18 cellular contexts compared by ENCODE assay signal in genomic region chr20:10522328-10522727, GRCh38.
A peak's percentile ranks its signal among the peaks of the same experiment; 100 is the strongest.
DNase-seq lines count a peak whose midpoint lies in the region; ATAC-seq and TF ChIP-seq lines count a peak whose summit lies in the region.
"Had no signal": no experiment of that assay in that cellular context is flagged by ENCODE, and none has a peak within 500 bp of the region (broad histone marks: within the 10 kb centered on the region; RNA-seq: fewer than 3 reads in every experiment).

No MANE protein-coding gene starts in this region.

- H3K27me3 ChIP-seq in mammary epithelial cell (ENCODE audit: insufficient read depth, low read length) (no peaks in the 10 kb centered on the region), muscle layer of colon (ENCODE audit: control insufficient read depth in 1 of 2, insufficient read depth in 2 of 2, low read length in 2 of 2) (no peaks in the 10 kb centered on the region), vagina (no peaks in the 10 kb centered on the region)

- POLR2A ChIA-PET in MCF 10A (lab: Yijun Ruan, JAX) = interaction anchor here (1.3 to 8.8 kb wide), 3 partner anchors 10 to 150 kb away, joined by 5 to 117 read pairs (median 48); no protein-coding TSS in a partner anchor

- ATAC-seq in HG03280 (IDR thresholded peaks at IDR 0.05; ENCODE audit: unreplicated experiment) = no peak
- ATAC-seq: A549, Panc1, Right ventricle myocardium inferior had no signal

- CTCF ChIA-PET in MCF 10A (lab: Yijun Ruan, JAX) = interaction anchor here (1.0 to 3.0 kb wide), 4 partner anchors 8 to 610 kb away, joined by 3 to 18 read pairs (median 6); no protein-coding TSS in a partner anchor
- CTCF ChIA-PET in mammary epithelial cell (lab: Charles Lee; ENCODE audit: low non-redundant PET) = no interaction called here

- TF ChIP-seq CTCF in MCF 10A (IDR thresholded peaks at IDR 0.05; ENCODE audit: unreplicated experiment) (no peak), mammary epithelial cell (conservative IDR thresholded peaks at IDR 0.05 in 1 of 2, IDR thresholded peaks at IDR 0.05 in 1 of 2; ENCODE audit: extremely low read depth in 1 of 2, insufficient read depth in 1 of 2, low read depth in 1 of 2, low read length in 2 of 2) (no peak), brain (conservative IDR thresholded peaks at IDR 0.05) (no peak), vagina (IDR thresholded peaks at IDR 0.05) (no peak)

- no peak overlapping the region for H3K4me2 ChIP-seq in mammary epithelial cell (ENCODE audit: insufficient read depth, low read depth, low read length)

- no peaks in the 10 kb centered on the region for H3K27me3 Mint-ChIP-seq in MCF 10A (ENCODE audit: insufficient read depth, unreplicated experiment)
- no peaks in the 10 kb centered on the region for H3K27me3 Mint-ChIP-seq in brain

- H3K9ac ChIP-seq in mammary epithelial cell (ENCODE audit: insufficient read depth, low read length) (no peak overlapping the region), muscle layer of colon (ENCODE audit: low read length) (no peak overlapping the region)

- no peak for TF ChIP-seq POLR2A in vagina (IDR thresholded peaks at IDR 0.05)

- no TSS peak for BruUV-seq in MCF 10A (replicated peaks; lab: Mats Ljungman, UMichigan)
- no TSS peak for BruUV-seq in mammary epithelial cell (replicated peaks; lab: Mats Ljungman, UMichigan)

- H3K9me3 Mint-ChIP-seq in MCF 10A (ENCODE audit: unreplicated experiment) (no peaks in the 10 kb centered on the region), brain (peaks cover 0 to 6% (median 0%) of the 10 kb centered on the region in 5 experiments)

- H3K27ac Mint-ChIP-seq in MCF 10A (ENCODE audit: low read depth, unreplicated experiment) (peak overlapping the region; percentile 30), brain (peak overlapping the region in 3 of 5 experiments; percentile 16 to 91 (median 56))

- intact Hi-C loops in MCF 10A (cut with micrococcal nuclease) = no loop called here
- intact Hi-C loops in mammary epithelial cell (cut with micrococcal nuclease) = no loop called here
- intact Hi-C loops in vagina (cut with DNase I) = loop anchor here (10.0 kb wide), 1 partner anchor 48 kb away; no protein-coding TSS in a partner anchor

- dilution Hi-C loops in mammary epithelial cell (cut with HindIII; ENCODE audit: low sequenced_read_pairs) = no loop called here

- no peak overlapping the region for H3K4me3 ChIP-seq in mammary epithelial cell (replicated peaks in 1 of 3; ENCODE audit: insufficient read depth in 1 of 3, low read depth in 2 of 3, low read length in 3 of 3)
- H3K4me3 ChIP-seq in muscle layer of colon (ENCODE audit: low read depth in 1 of 2, low read length in 2 of 2) = no peak overlapping the region
- H3K4me3 ChIP-seq in vagina = no peak overlapping the region
- H3K4me3 ChIP-seq: A549 had no signal

- H4K20me1 ChIP-seq in mammary epithelial cell (ENCODE audit: insufficient read depth, low read length) = no peaks in the 10 kb centered on the region

- in situ Hi-C loops in mammary epithelial cell (cut with MboI; ENCODE audit: low sequenced_read_pairs in 2 of 2) = no loop called here

- H3K36me3 ChIP-seq in mammary epithelial cell (ENCODE audit: insufficient read depth, low read length) (no peaks in the 10 kb centered on the region), muscle layer of colon (ENCODE audit: insufficient read depth, low read length) (no peaks in the 10 kb centered on the region), vagina (no peaks in the 10 kb centered on the region)

- H3K4me1 Mint-ChIP-seq in MCF 10A (ENCODE audit: insufficient read depth, unreplicated experiment) = peaks cover 56% of the 10 kb centered on the region
- peaks cover 62% of the 10 kb centered on the region for H3K4me1 Mint-ChIP-seq in brain

- H3K4me3 Mint-ChIP-seq in MCF 10A (ENCODE audit: unreplicated experiment) (no peak overlapping the region), brain (no peak overlapping the region)

- H3K27ac ChIP-seq in mammary epithelial cell (ENCODE audit: insufficient read depth, low read depth, low read length) (no peak overlapping the region), muscle layer of colon (ENCODE audit: low read depth, low read length) (peak overlapping the region; percentile 52), vagina (no peak overlapping the region)
- H3K27ac ChIP-seq: C4-2B had no signal

- H3K36me3 Mint-ChIP-seq in MCF 10A (ENCODE audit: insufficient read depth, unreplicated experiment) (peaks cover 4% of the 10 kb centered on the region), brain (no peaks in the 10 kb centered on the region)

- no peak overlapping the region for H2AFZ ChIP-seq in mammary epithelial cell (ENCODE audit: low read depth, low read length)

- H3K9me3 ChIP-seq in mammary epithelial cell (replicated peaks; ENCODE audit: insufficient read depth, low read length) (no peaks in the 10 kb centered on the region), muscle layer of colon (ENCODE audit: low read length) (no peaks in the 10 kb centered on the region), vagina (no peaks in the 10 kb centered on the region)
- H3K9me3 ChIP-seq: A549 had no signal

- DNase-seq in MCF 10A (ENCODE audit: unreplicated experiment) (no peak), mammary epithelial cell (no peak), vagina (ENCODE audit: extremely low spot score in 2 of 2) (no peak), T-helper 2 cell (no peak), C1 segment of cervical spinal cord (lab: John Stamatoyannopoulos, UW) (no peak)
- DNase-seq: EL, H7, NCI-H187 treated with DMSO at 0.1 percent for 48 hours, NCI-H2171, NCI-H446, NCI-H82 had no signal

- WGBS in mammary epithelial cell (ENCODE audit: low coverage, missing lambda C conversion rate) = 95% methylated on average over 8 of the region's 8 CpGs

- H3K79me2 ChIP-seq in mammary epithelial cell (ENCODE audit: insufficient read depth, low read length) = peaks cover 18% of the 10 kb centered on the region

- H3K4me1 ChIP-seq in mammary epithelial cell (ENCODE audit: insufficient read depth, low read length) (peaks cover 54% of the 10 kb centered on the region), muscle layer of colon (ENCODE audit: insufficient read depth, low read length) (peaks cover 43% of the 10 kb centered on the region), vagina (peaks cover 42% of the 10 kb centered on the region)
